In the genomic region with DNA sequence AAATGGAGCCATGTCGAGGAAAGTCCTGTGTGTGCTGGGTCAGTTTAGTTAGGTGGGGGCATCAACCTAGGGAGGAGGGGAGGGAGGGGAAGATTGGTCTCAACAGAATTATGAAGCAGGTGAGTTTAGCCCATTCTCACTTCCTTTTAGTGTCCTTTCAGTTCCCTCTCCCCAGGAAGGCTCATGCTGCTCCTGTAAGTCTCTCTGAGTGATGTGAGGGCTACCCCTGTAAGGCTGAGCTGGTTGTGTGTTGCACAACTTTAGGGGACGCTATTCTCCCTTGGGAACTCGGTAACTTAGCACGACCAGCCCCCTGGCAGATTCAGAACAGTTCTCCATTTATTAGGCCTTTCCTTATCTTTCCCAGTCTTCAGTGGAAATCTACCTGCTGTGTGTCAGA, we compare ENCODE assay signal across 14 cellular contexts. TPM values are rescaled to one million over a fixed set of nuclear protein-coding genes. Genes with fewer than 3 reads are reported as not detected.
A peak's percentile ranks its signal among the peaks of the same experiment; 100 is the strongest.
DNase-seq lines count a peak whose midpoint lies in the region; ATAC-seq and TF ChIP-seq lines count a peak whose summit lies in the region.
"Had no signal": no experiment of that assay in that cellular context is flagged by ENCODE, and none has a peak within 500 bp of the region (broad histone marks: within the 10 kb centered on the region; RNA-seq: fewer than 3 reads in every experiment).

No MANE protein-coding gene starts in this region.

- H3K27ac Mint-ChIP-seq in stimulated activated memory B cell treated with anti-CD40 and anti-IgM and Interleukin-4, amounts not matched to agents 10 μg/mL and 1 μg/mL and 100 μg/mL, for 72 hours: peak overlapping the region; percentile 20

- H3K27me3 Mint-ChIP-seq in stimulated activated memory B cell treated with anti-CD40 and anti-IgM and Interleukin-4, amounts not matched to agents 10 μg/mL and 1 μg/mL and 100 μg/mL, for 72 hours: no peaks in the 10 kb centered on the region

- no peaks in the 10 kb centered on the region for H3K36me3 Mint-ChIP-seq in stimulated activated memory B cell treated with anti-CD40 and anti-IgM and Interleukin-4, amounts not matched to agents 10 μg/mL and 1 μg/mL and 100 μg/mL, for 72 hours

- no peak overlapping the region for H3K4me3 Mint-ChIP-seq in stimulated activated memory B cell treated with anti-CD40 and anti-IgM and Interleukin-4, amounts not matched to agents 10 μg/mL and 1 μg/mL and 100 μg/mL, for 72 hours

- H3K9me3 ChIP-seq in vagina (no peaks in the 10 kb centered on the region), right lobe of liver (no peaks in the 10 kb centered on the region)

- TF ChIP-seq POLR2A in vagina (IDR thresholded peaks at IDR 0.05): no peak
- TF ChIP-seq POLR2A in right lobe of liver (IDR thresholded peaks at IDR 0.05): no peak

- H3K27ac ChIP-seq in vagina: no peak overlapping the region
- H3K27ac ChIP-seq in right lobe of liver: no peak overlapping the region
- H3K27ac ChIP-seq: RWPE1 had no signal

- peak; percentile 98 for ATAC-seq in GM18909 (IDR thresholded peaks at IDR 0.05; ENCODE audit: poor library complexity, unreplicated experiment)
- ATAC-seq in GM21737 (IDR thresholded peaks at IDR 0.05; ENCODE audit: unreplicated experiment): peak; percentile 98
- peak; percentile 97 for ATAC-seq in HG03196 (IDR thresholded peaks at IDR 0.05; ENCODE audit: unreplicated experiment)
- peak; percentile 99 for ATAC-seq in stimulated activated memory B cell treated with anti-CD40 and anti-IgM and Interleukin-4, amounts not matched to agents 10 μg/mL and 1 μg/mL and 100 μg/mL, for 72 hours
- ATAC-seq in right lobe of liver: no peak
- ATAC-seq: sciatic nerve had no signal

- 38% methylated on average over 1 of the region's 4 CpGs for WGBS in right lobe of liver (ENCODE audit: insufficient coverage, low coverage, low lambda C conversion rate, missing lambda C conversion rate)

- TF ChIP-seq CTCF in vagina (IDR thresholded peaks at IDR 0.05): no peak
- TF ChIP-seq CTCF in right lobe of liver (IDR thresholded peaks at IDR 0.05): no peak

- peaks cover 40% of the 10 kb centered on the region for H3K4me1 Mint-ChIP-seq in stimulated activated memory B cell treated with anti-CD40 and anti-IgM and Interleukin-4, amounts not matched to agents 10 μg/mL and 1 μg/mL and 100 μg/mL, for 72 hours

- no peaks in the 10 kb centered on the region for H3K36me3 ChIP-seq in vagina
- no peaks in the 10 kb centered on the region for H3K36me3 ChIP-seq in right lobe of liver

- intact Hi-C loops in vagina (cut with DNase I) (no loop called here), right lobe of liver (cut with DNase I) (no loop called here)

- H3K4me1 ChIP-seq in vagina (no peaks in the 10 kb centered on the region), right lobe of liver (no peaks in the 10 kb centered on the region)

- H3K4me3 ChIP-seq in vagina (no peak overlapping the region), right lobe of liver (no peak overlapping the region)

- no peaks in the 10 kb centered on the region for H3K9me3 Mint-ChIP-seq in stimulated activated memory B cell treated with anti-CD40 and anti-IgM and Interleukin-4, amounts not matched to agents 10 μg/mL and 1 μg/mL and 100 μg/mL, for 72 hours

- DNase-seq in vagina (ENCODE audit: extremely low spot score in 2 of 2) (no peak), right lobe of liver (no peak)
- DNase-seq in stimulated activated CD4-positive, alpha-beta T cell treated with anti-CD3 and anti-CD28 coated beads, Interleukin-4, amount 100 ng/mL, for 24 hours: no peak
- DNase-seq: activated naive CD4-positive, alpha-beta T cell treated with Interleukin-2 at 50 U/mL for 16 hours; DMS53; NCI-H1694 had no signal

- H3K27me3 ChIP-seq in vagina (no peaks in the 10 kb centered on the region), right lobe of liver (no peaks in the 10 kb centered on the region)

RNA-seq across cellular contexts. Expression of a gene that starts 21.2 kb away (rescaled TPM):
- total RNA-seq in vagina: not detected
- total RNA-seq in right lobe of liver: not detected
- total RNA-seq: glomerular endothelial cell, lung microvascular endothelial cell had no signal

RNA-seq across cellular contexts. Expression of a gene that starts 37.7 kb away (rescaled TPM):
- total RNA-seq in vagina: 12.8 TPM
- 10 to 100 TPM in 1 of 6 experiments, 1 to 10 TPM in 5; 7.4 to 11.8 (median 9.1) TPM for total RNA-seq in right lobe of liver

Comparison
In these comparisons a context has a peak if more than half of its experiments do, and no peak if none do; other contexts are left out.
1. ATAC-seq: peak in GM18909 (single experiment), GM21737 (single experiment), HG03196 (single experiment) and stimulated activated memory B cell treated with anti-CD40 and anti-IgM and Interleukin-4, amounts not matched to agents 10 μg/mL and 1 μg/mL and 100 μg/mL, for 72 hours (single experiment); none in right lobe of liver (0 of 4).